ENCODE assay signal across 2 cellular contexts in genomic region chr16:65769055-65769465, GRCh38.
TF ChIP-seq lines count a peak whose summit lies in the region.

No MANE protein-coding gene starts in this region.

TF ChIP-seq in IMR-90, 13 proteins besides CTCF, POLR2A, EP300 and RAD21:
- TF ChIP-seq MAFK (IDR thresholded peaks at IDR 0.05; ENCODE audit: low read depth, low read length) (no peak), CEBPB (IDR thresholded peaks at IDR 0.05; ENCODE audit: low read depth, low read length) (0 out of 2 replicates have a peak, but pooled peaks have one; percentile 2)

TF ChIP-seq in H1, 55 proteins besides CTCF, POLR2A, EP300 and RAD21:
- TF ChIP-seq TEAD4 (IDR thresholded peaks at IDR 0.05; ENCODE audit: low read depth, low read length) (no peak), CBX8 (IDR thresholded peaks at IDR 0.05; ENCODE audit: borderline replicate concordance, low read depth, low read length) (no peak), SIN3A (conservative IDR thresholded peaks at IDR 0.05 in 1 of 2, IDR thresholded peaks at IDR 0.05 in 1 of 2; ENCODE audit: low read depth in 1 of 2, low read length in 2 of 2) (no peak), PHF8 (conservative IDR thresholded peaks at IDR 0.05; ENCODE audit: low read depth, low read length) (no peak), CHD7 (IDR thresholded peaks at IDR 0.05; ENCODE audit: insufficient replicate concordance, low read length) (no peak), HDAC2 (IDR thresholded peaks at IDR 0.05; ENCODE audit: borderline replicate concordance in 1 of 2, low read depth in 2 of 2, low read length in 2 of 2) (no peak), BRCA1 (IDR thresholded peaks at IDR 0.05; ENCODE audit: low read depth, low read length) (no peak)
